Comparison of ENCODE assay signal across 9 cellular contexts in the genomic region with DNA sequence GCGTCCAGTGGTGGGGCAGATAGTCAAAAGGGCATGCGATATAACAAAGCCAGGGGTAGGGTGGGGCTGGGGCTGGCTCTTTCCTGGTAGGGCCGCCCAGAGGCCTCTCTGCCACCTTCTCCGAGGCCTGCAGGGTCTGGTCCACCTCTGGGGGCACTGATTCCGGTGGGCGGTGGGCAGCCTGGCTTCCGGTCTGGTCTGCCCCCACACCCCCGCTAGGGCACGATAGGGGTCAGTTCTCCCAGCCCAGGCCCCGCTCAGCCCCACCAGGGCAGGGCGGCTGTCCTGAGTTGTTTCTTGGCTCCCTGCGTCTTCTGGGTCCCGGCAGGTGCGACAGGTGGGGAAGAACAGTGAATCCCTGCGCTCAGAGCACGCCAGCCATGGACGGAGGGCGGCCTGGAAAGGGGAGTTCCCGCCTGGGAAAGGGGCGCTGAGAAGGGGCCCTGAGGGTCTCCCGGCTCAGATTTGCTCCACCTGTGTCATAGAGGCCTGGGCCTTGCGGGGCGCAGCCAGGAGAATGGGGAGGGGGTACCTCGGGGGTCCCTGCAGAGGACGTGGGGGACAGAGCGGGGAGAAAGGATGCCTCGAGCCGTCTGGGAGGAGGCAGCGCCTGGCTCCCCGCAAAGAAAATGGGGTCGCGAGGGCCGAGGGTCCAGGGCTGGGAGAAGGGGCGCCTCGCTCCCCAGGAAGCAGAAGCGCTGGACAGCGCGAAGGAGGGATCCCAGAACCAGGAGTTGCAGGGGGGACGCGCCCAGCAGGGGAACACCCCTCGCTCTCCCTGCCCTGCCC. TPM values are rescaled to one million over a fixed set of nuclear protein-coding genes. Genes with fewer than 3 reads are reported as not detected.
A peak's percentile ranks its signal among the peaks of the same experiment; 100 is the strongest.
DNase-seq lines count a peak whose midpoint lies in the region; ATAC-seq and TF ChIP-seq lines count a peak whose summit lies in the region.
"Had no signal": no experiment of that assay in that cellular context is flagged by ENCODE, and none has a peak within 500 bp of the region (broad histone marks: within the 10 kb centered on the region; RNA-seq: fewer than 3 reads in every experiment).

No MANE protein-coding gene starts in this region.

- intact Hi-C loops in HCT116 (cut with micrococcal nuclease) = no loop called here

- DNase-seq in HCT116 (ENCODE audit: low read depth, low spot score) = no peak
- DNase-seq in iPS DF 6.9 (ENCODE audit: low read depth, low spot score) = no peak
- no peak for DNase-seq in dedifferentiated amniotic fluid mesenchymal stem cell (ENCODE audit: extremely low spot score)
- no peak for DNase-seq in HT-29 (ENCODE audit: low spot score)
- DNase-seq: cerebellar nuclear complex had no signal

- no peaks in the 10 kb centered on the region for H3K79me2 ChIP-seq in HCT116 (ENCODE audit: insufficient read depth, low read length)

- H3K9me3 ChIP-seq in HCT116 (ENCODE audit: control insufficient read depth in 1 of 2, insufficient read depth in 1 of 2, low read depth in 1 of 2, low read length in 2 of 2) = no peaks in the 10 kb centered on the region
- no peaks in the 10 kb centered on the region for H3K9me3 ChIP-seq in iPS DF 6.9 (ENCODE audit: control insufficient read depth, insufficient read depth, low read length)
- H3K9me3 ChIP-seq in skeletal muscle satellite cell (replicated peaks; ENCODE audit: low read length) = no peaks in the 10 kb centered on the region

- BruUV-seq in HCT116 (replicated peaks; lab: Mats Ljungman, UMichigan) = no TSS peak

- peak overlapping the region; percentile 28; the same call in 1 of the 2 replicates for H3K4me2 ChIP-seq in HCT116 (ENCODE audit: low read length)
- peak overlapping the region; percentile 55 for H3K4me2 ChIP-seq in skeletal muscle satellite cell (ENCODE audit: low read length)

- ATAC-seq in HCT116 = no peak
- ATAC-seq in HG02840 (IDR thresholded peaks at IDR 0.05; ENCODE audit: low FRiP score, unreplicated experiment) = no peak

- CTCF ChIA-PET in HCT116 (lab: Charles Lee) = no interaction called here

- no peak for TF ChIP-seq RAD21 in HCT116 (IDR thresholded peaks at IDR 0.05; ENCODE audit: low read depth)

- H3K4me1 ChIP-seq in HCT116 (ENCODE audit: control insufficient read depth in 1 of 2, insufficient read depth in 2 of 2, low read length in 2 of 2) = peaks cover 4 to 12% of the 10 kb centered on the region in 2 experiments; a peak in 3 of 4 replicates
- H3K4me1 ChIP-seq in iPS DF 6.9 (ENCODE audit: control insufficient read depth, insufficient read depth, low read length) = peaks cover 4% of the 10 kb centered on the region; the same call in 1 of the 2 replicates
- H3K4me1 ChIP-seq in skeletal muscle satellite cell (ENCODE audit: control insufficient read depth, insufficient read depth, low read length) = peaks cover 32% of the 10 kb centered on the region

- no peak overlapping the region for H3K4me3 ChIP-seq in HCT116 (replicated peaks in 1 of 2; ENCODE audit: low read depth in 1 of 2, low read length in 2 of 2)
- H3K4me3 ChIP-seq in iPS DF 6.9 (ENCODE audit: low read length) = peak overlapping the region; percentile 82; the same call in 1 of the 2 replicates
- no peak overlapping the region for H3K4me3 ChIP-seq in skeletal muscle satellite cell (ENCODE audit: low read length)

- no peaks in the 10 kb centered on the region for H3K27me3 ChIP-seq in HCT116 (ENCODE audit: insufficient read depth, low read length)
- peaks cover 10% of the 10 kb centered on the region for H3K27me3 ChIP-seq in iPS DF 6.9 (ENCODE audit: control insufficient read depth, insufficient read depth, low read length)
- no peaks in the 10 kb centered on the region for H3K27me3 ChIP-seq in skeletal muscle satellite cell (ENCODE audit: control insufficient read depth, insufficient read depth, low read length)

- H2AFZ ChIP-seq in HCT116 (ENCODE audit: low read depth, low read length, poor library complexity, severe bottlenecking) = no peak overlapping the region

- TF ChIP-seq CTCF in HCT116 (IDR thresholded peaks at IDR 0.05 in 2 of 3, conservative IDR thresholded peaks at IDR 0.05 in 1 of 3; ENCODE audit: borderline replicate concordance in 1 of 3, insufficient read depth in 1 of 3, low read depth in 2 of 3, low read length in 2 of 3) = no peak
- TF ChIP-seq CTCF in VCaP (conservative IDR thresholded peaks at IDR 0.05) = no peak

- POLR2A ChIA-PET in HCT116 (lab: Charles Lee) = no interaction called here

- no peak overlapping the region for H3K9ac ChIP-seq in HCT116 (ENCODE audit: low read length)
- H3K9ac ChIP-seq in skeletal muscle satellite cell (ENCODE audit: low read depth, low read length) = no peak overlapping the region

- no peaks in the 10 kb centered on the region for H3K9me2 ChIP-seq in HCT116 (ENCODE audit: insufficient read depth)

- TF ChIP-seq POLR2A in HCT116 (IDR thresholded peaks at IDR 0.05; ENCODE audit: borderline replicate concordance, extremely low read depth, insufficient read depth, insufficient read length) = no peak

- RAD21 ChIA-PET in HCT116 (lab: Charles Lee; ENCODE audit: low non-redundant PET in 1 of 2, low total read pairs in 2 of 2, uncharacterized antibody in 2 of 2, unreplicated experiment in 2 of 2) = no interaction called here

- H3K27ac ChIP-seq in HCT116 (ENCODE audit: low read depth, low read length) = no peak overlapping the region
- H3K27ac ChIP-seq in VCaP = peak overlapping the region; percentile 56; the same call in 1 of the 2 replicates
- H3K27ac ChIP-seq in iPS DF 6.9 (ENCODE audit: low read length) = no peak overlapping the region

- H3K36me3 ChIP-seq in HCT116 (ENCODE audit: control insufficient read depth in 1 of 2, insufficient read depth in 2 of 2, low read length in 2 of 2) (no peaks in the 10 kb centered on the region), iPS DF 6.9 (ENCODE audit: control insufficient read depth, insufficient read depth, low read length) (no peaks in the 10 kb centered on the region; the same call in 1 of the 2 replicates), skeletal muscle satellite cell (ENCODE audit: insufficient read depth, low read length) (no peaks in the 10 kb centered on the region)

- WGBS in iPS DF 6.9 (ENCODE audit: insufficient coverage, insufficient read length) = no CpG with 5 or more reads among the region's 41 CpGs

- H4K20me1 ChIP-seq in HCT116 (ENCODE audit: insufficient read depth) = no peaks in the 10 kb centered on the region

TF ChIP-seq in HCT116, 20 proteins besides CTCF, POLR2A, EP300 and RAD21 (continues in another document):
- TF ChIP-seq SP1 (IDR thresholded peaks at IDR 0.05; ENCODE audit: low read depth) = no peak
- no peak for TF ChIP-seq ELF1 (IDR thresholded peaks at IDR 0.05; ENCODE audit: borderline replicate concordance, low read depth)
- TF ChIP-seq ZFX (IDR thresholded peaks at IDR 0.05) = no peak
- TF ChIP-seq YY1 (IDR thresholded peaks at IDR 0.05; ENCODE audit: extremely low read depth, insufficient replicate concordance, low read depth, low read length) = no peak
- no peak for TF ChIP-seq POLR2AphosphoS5 (IDR thresholded peaks at IDR 0.05; ENCODE audit: low read depth, low read length)
- TF ChIP-seq SIN3A (IDR thresholded peaks at IDR 0.05; ENCODE audit: low read depth) = no peak
- no peak for TF ChIP-seq TCF7L2 (IDR thresholded peaks at IDR 0.05; ENCODE audit: borderline replicate concordance, extremely low read depth, insufficient read depth, insufficient read length)
- TF ChIP-seq EGR1 (IDR thresholded peaks at IDR 0.05; ENCODE audit: low read depth) = no peak
- TF ChIP-seq FOSL1 (IDR thresholded peaks at IDR 0.05; ENCODE audit: low read depth) = no peak
- TF ChIP-seq EZH2 (IDR thresholded peaks at IDR 0.05) = no peak
- no peak for TF ChIP-seq ZNF274 (IDR thresholded peaks at IDR 0.05; ENCODE audit: low read depth, low read length)
- no peak for TF ChIP-seq CEBPB (IDR thresholded peaks at IDR 0.05; ENCODE audit: low read depth)
- TF ChIP-seq, protein P1, sequence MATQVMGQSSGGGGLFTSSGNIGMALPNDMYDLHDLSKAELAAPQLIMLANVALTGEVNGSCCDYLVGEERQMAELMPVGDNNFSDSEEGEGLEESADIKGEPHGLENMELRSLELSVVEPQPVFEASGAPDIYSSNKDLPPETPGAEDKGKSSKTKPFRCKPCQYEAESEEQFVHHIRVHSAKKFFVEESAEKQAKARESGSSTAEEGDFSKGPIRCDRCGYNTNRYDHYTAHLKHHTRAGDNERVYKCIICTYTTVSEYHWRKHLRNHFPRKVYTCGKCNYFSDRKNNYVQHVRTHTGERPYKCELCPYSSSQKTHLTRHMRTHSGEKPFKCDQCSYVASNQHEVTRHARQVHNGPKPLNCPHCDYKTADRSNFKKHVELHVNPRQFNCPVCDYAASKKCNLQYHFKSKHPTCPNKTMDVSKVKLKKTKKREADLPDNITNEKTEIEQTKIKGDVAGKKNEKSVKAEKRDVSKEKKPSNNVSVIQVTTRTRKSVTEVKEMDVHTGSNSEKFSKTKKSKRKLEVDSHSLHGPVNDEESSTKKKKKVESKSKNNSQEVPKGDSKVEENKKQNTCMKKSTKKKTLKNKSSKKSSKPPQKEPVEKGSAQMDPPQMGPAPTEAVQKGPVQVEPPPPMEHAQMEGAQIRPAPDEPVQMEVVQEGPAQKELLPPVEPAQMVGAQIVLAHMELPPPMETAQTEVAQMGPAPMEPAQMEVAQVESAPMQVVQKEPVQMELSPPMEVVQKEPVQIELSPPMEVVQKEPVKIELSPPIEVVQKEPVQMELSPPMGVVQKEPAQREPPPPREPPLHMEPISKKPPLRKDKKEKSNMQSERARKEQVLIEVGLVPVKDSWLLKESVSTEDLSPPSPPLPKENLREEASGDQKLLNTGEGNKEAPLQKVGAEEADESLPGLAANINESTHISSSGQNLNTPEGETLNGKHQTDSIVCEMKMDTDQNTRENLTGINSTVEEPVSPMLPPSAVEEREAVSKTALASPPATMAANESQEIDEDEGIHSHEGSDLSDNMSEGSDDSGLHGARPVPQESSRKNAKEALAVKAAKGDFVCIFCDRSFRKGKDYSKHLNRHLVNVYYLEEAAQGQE (IDR thresholded peaks at IDR 0.05; ENCODE audit: low read depth) = no peak
- no peak for TF ChIP-seq CBX3 (IDR thresholded peaks at IDR 0.05; ENCODE audit: low read depth)

RNA-seq across cellular contexts. Expression of a gene that starts 0.6 kb away (rescaled TPM):
- 17.3 TPM for total RNA-seq in HCT116 (2021; ENCODE audit: unreplicated experiment)
- polyA plus RNA-seq in HCT116 (2012) = 20.5 and 25.0 TPM in 2 replicates
- 2.0 and 10.7 TPM in 2 replicates for total RNA-seq in skeletal muscle satellite cell (2012; rRNA removed)
- 4.0 and 4.5 TPM in 2 replicates for total RNA-seq in HT-29 (2014; rRNA removed; shearing (Covaris generic))
- polyA plus RNA-seq: neural cell had no signal

RNA-seq across cellular contexts. Expression of a gene that starts 19.7 kb away (rescaled TPM):
- 0.61 TPM for total RNA-seq in HCT116 (2021; ENCODE audit: unreplicated experiment)
- 0.53 and 0.55 TPM in 2 replicates for polyA plus RNA-seq in HCT116 (2012)
- under 0.01 and 5.5 TPM in 2 replicates for total RNA-seq in skeletal muscle satellite cell (2012; rRNA removed)
- total RNA-seq in HT-29 (2014; rRNA removed; shearing (Covaris generic)) = 1.1 and 1.7 TPM in 2 replicates
- polyA plus RNA-seq: neural cell had no signal

RNA-seq across cellular contexts. Expression of a gene that starts 45.3 kb away (rescaled TPM):
- 53.4 TPM for total RNA-seq in HCT116 (2021; ENCODE audit: unreplicated experiment)
- polyA plus RNA-seq in HCT116 (2012) = 28.7 and 32.4 TPM in 2 replicates
- total RNA-seq in skeletal muscle satellite cell (2012; rRNA removed) = 23.2 and 27.1 TPM in 2 replicates
- 27.5 and 28.1 TPM in 2 replicates for total RNA-seq in HT-29 (2014; rRNA removed; shearing (Covaris generic))

RNA-seq across cellular contexts. Expression of a gene that starts 58.1 kb away (rescaled TPM):
- total RNA-seq in HCT116 (2021; ENCODE audit: unreplicated experiment) = 0.22 TPM
- polyA plus RNA-seq in HCT116 (2012) = 0.05 and 0.09 TPM in 2 replicates
- total RNA-seq in skeletal muscle satellite cell (2012; rRNA removed) = 2.4 and 8.4 TPM in 2 replicates
- not detected in 2 replicates for total RNA-seq in HT-29 (2014; rRNA removed; shearing (Covaris generic))
